8 cellular contexts compared by ENCODE assay signal in genomic region chr6:138988469-138988834, GRCh38. TPM values are rescaled to one million over a fixed set of nuclear protein-coding genes. Genes with fewer than 3 reads are reported as not detected.
DNase-seq lines count a peak whose midpoint lies in the region; ATAC-seq and TF ChIP-seq lines count a peak whose summit lies in the region.

No MANE protein-coding gene starts in this region.

- H3K27me3 ChIP-seq in AG04450 (ENCODE audit: control insufficient read depth, insufficient read depth, low read length): no peaks in the 10 kb centered on the region
- H3K27me3 ChIP-seq in thymus (ENCODE audit: control insufficient read depth, insufficient read depth): no peaks in the 10 kb centered on the region

- CTCF ChIA-PET in AG04450 (lab: Charles Lee): interaction anchor here (0.6 to 6.5 kb wide), 23 partner anchors 9 to 559 kb away, joined by 3 to 86 read pairs (median 4); no protein-coding TSS in a partner anchor

- peak overlapping the region; percentile 85 for H3K4me3 ChIP-seq in AG04450 (ENCODE audit: low read depth, low read length)
- peak overlapping the region; percentile 74 for H3K4me3 ChIP-seq in thymus (ENCODE audit: low read length)

- no peak for TF ChIP-seq CTCF in AG04450 (IDR thresholded peaks at IDR 0.05; ENCODE audit: low read depth, low read length)

- ATAC-seq in GM18909 (IDR thresholded peaks at IDR 0.05; ENCODE audit: poor library complexity, unreplicated experiment): peak; percentile 27
- ATAC-seq in HG03378 (IDR thresholded peaks at IDR 0.05; ENCODE audit: unreplicated experiment): peak; percentile 25

- H3K4me3 Mint-ChIP-seq in activated T-helper 1 cell treated with anti-CD3 and anti-CD28 coated beads, Interleukin-12 subunit alpha, Interleukin-12 subunit beta, Interleukin-2, Interleukin-4 antibody, amounts not matched to agents 30 ng/mL and 10 ng/mL and 1 ng/mL, durations not matched to agents 14 hours and 24 hours and 36 hours: peak overlapping the region; percentile 89

- DNase-seq in AG04450 (ENCODE audit: low read depth, low spot score) (no peak), kidney glomerular epithelial cell (lab: John Stamatoyannopoulos, UW) (peak; percentile 61), Ammon's horn (ENCODE audit: low spot score) (no peak), posterior vena cava (ENCODE audit: low spot score) (no peak)
- no peak for DNase-seq in activated T-helper 1 cell treated with anti-CD3 and anti-CD28 coated beads, Interleukin-12 subunit alpha, Interleukin-12 subunit beta, Interleukin-2, Interleukin-4 antibody, amounts not matched to agents 30 ng/mL and 10 ng/mL and 1 ng/mL, durations not matched to agents 14 hours and 24 hours and 36 hours (ENCODE audit: low spot score)

- 11% methylated on average over 11 of the region's 11 CpGs for WGBS in thymus

- no peaks in the 10 kb centered on the region for H3K27me3 Mint-ChIP-seq in activated T-helper 1 cell treated with anti-CD3 and anti-CD28 coated beads, Interleukin-12 subunit alpha, Interleukin-12 subunit beta, Interleukin-2, Interleukin-4 antibody, amounts not matched to agents 30 ng/mL and 10 ng/mL and 1 ng/mL, durations not matched to agents 14 hours and 24 hours and 36 hours (ENCODE audit: insufficient read depth)

- H3K36me3 ChIP-seq in thymus (ENCODE audit: control insufficient read depth, insufficient read depth): no peaks in the 10 kb centered on the region

- no peaks in the 10 kb centered on the region for H3K36me3 Mint-ChIP-seq in activated T-helper 1 cell treated with anti-CD3 and anti-CD28 coated beads, Interleukin-12 subunit alpha, Interleukin-12 subunit beta, Interleukin-2, Interleukin-4 antibody, amounts not matched to agents 30 ng/mL and 10 ng/mL and 1 ng/mL, durations not matched to agents 14 hours and 24 hours and 36 hours (ENCODE audit: low read depth)

- peaks cover 10% of the 10 kb centered on the region for H3K4me1 Mint-ChIP-seq in activated T-helper 1 cell treated with anti-CD3 and anti-CD28 coated beads, Interleukin-12 subunit alpha, Interleukin-12 subunit beta, Interleukin-2, Interleukin-4 antibody, amounts not matched to agents 30 ng/mL and 10 ng/mL and 1 ng/mL, durations not matched to agents 14 hours and 24 hours and 36 hours (ENCODE audit: low read depth)

- intact Hi-C loops in activated T-helper 1 cell treated with anti-CD3 and anti-CD28 coated beads, Interleukin-12 subunit alpha, Interleukin-12 subunit beta, Interleukin-2, Interleukin-4 antibody, amounts not matched to agents 30 ng/mL and 10 ng/mL and 1 ng/mL, durations not matched to agents 14 hours and 24 hours and 36 hours (cut with micrococcal nuclease): loop anchor here (1.0 to 5.0 kb wide), 8 partner anchors 40 to 376 kb away; partner anchors contain the start of genes ABRACL and CCDC28A
- intact Hi-C loops in posterior vena cava (cut with DNase I): loop anchor here in 1 of 2 donors (5.0 kb wide), 1 partner anchor 171 kb away; no protein-coding TSS in a partner anchor

- H3K27ac ChIP-seq in AG04450 (ENCODE audit: low read depth, low read length) (no peak overlapping the region), thymus (ENCODE audit: low read depth) (peak overlapping the region; percentile 25)

- POLR2A ChIA-PET in AG04450 (lab: Yijun Ruan, JAX): no interaction called here

- peaks cover 5% of the 10 kb centered on the region for H3K9me3 Mint-ChIP-seq in activated T-helper 1 cell treated with anti-CD3 and anti-CD28 coated beads, Interleukin-12 subunit alpha, Interleukin-12 subunit beta, Interleukin-2, Interleukin-4 antibody, amounts not matched to agents 30 ng/mL and 10 ng/mL and 1 ng/mL, durations not matched to agents 14 hours and 24 hours and 36 hours

- H3K9me3 ChIP-seq in AG04450 (ENCODE audit: control insufficient read depth, insufficient read depth, low read length) (no peaks in the 10 kb centered on the region; the same call in 1 of the 2 replicates), thymus (ENCODE audit: control insufficient read depth) (no peaks in the 10 kb centered on the region)

- peak overlapping the region; percentile 80 for H3K27ac Mint-ChIP-seq in activated T-helper 1 cell treated with anti-CD3 and anti-CD28 coated beads, Interleukin-12 subunit alpha, Interleukin-12 subunit beta, Interleukin-2, Interleukin-4 antibody, amounts not matched to agents 30 ng/mL and 10 ng/mL and 1 ng/mL, durations not matched to agents 14 hours and 24 hours and 36 hours

- H3K4me1 ChIP-seq in thymus (ENCODE audit: control insufficient read depth, insufficient read depth, low read length): peaks cover 17% of the 10 kb centered on the region

RNA-seq across cellular contexts. Expression of gene REPS1, which starts 0.4 kb away (rescaled TPM):
- polyA plus RNA-seq in AG04450 (2011; rRNA removed) (30.5 and 36.6 TPM in 2 replicates), thymus (66.5 TPM)
- polyA minus RNA-seq in AG04450 (2011; rRNA and poly(A)+ RNA removed): 26.3 and 36.2 TPM in 2 replicates
- 69.6 and 74.6 TPM in 2 replicates for total RNA-seq in activated T-helper 1 cell treated with anti-CD3 and anti-CD28 coated beads, Interleukin-12 subunit alpha, Interleukin-12 subunit beta, Interleukin-2, Interleukin-4 antibody, amounts not matched to agents 30 ng/mL and 10 ng/mL and 1 ng/mL, durations not matched to agents 14 hours and 24 hours and 36 hours
- total RNA-seq in posterior vena cava: 10 to 100 TPM; 28.5 to 28.7 TPM

RNA-seq across cellular contexts. Expression of gene ABRACL, which starts 40.1 kb away (rescaled TPM):
- 40.4 and 56.4 TPM in 2 replicates for polyA plus RNA-seq in AG04450 (2011; rRNA removed)
- 11.3 and 11.6 TPM in 2 replicates for polyA minus RNA-seq in AG04450 (2011; rRNA and poly(A)+ RNA removed)
- total RNA-seq in activated T-helper 1 cell treated with anti-CD3 and anti-CD28 coated beads, Interleukin-12 subunit alpha, Interleukin-12 subunit beta, Interleukin-2, Interleukin-4 antibody, amounts not matched to agents 30 ng/mL and 10 ng/mL and 1 ng/mL, durations not matched to agents 14 hours and 24 hours and 36 hours: 129 and 135 TPM in 2 replicates
- 202 TPM for polyA plus RNA-seq in thymus
- total RNA-seq in posterior vena cava: 10 to 100 TPM; 15.0 to 16.2 TPM
